ENCODE assay signal across 27 cellular contexts in the genomic region with DNA sequence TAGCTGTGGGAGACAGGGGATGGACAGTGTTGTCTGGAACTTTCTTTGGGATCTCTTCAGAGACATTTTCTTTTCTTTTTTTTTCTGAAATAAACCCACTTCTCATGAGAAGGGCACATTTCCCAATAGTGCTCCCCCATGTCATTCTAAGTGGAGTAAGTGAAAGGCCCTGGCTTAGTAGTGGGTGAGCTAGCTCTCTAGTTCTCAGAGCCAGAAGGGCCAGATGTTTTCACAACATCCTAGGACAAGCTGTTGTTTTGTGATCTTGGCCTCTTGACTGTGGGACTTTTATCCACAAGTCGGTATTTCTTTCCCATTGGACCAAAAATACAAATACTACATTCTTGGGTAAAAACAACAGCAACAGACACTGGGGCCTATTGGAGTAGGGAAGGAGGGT.
A peak's percentile ranks its signal among the peaks of the same experiment; 100 is the strongest.
DNase-seq lines count a peak whose midpoint lies in the region; ATAC-seq, FAIRE-seq and TF ChIP-seq lines count a peak whose summit lies in the region.
"Had no signal": no experiment of that assay in that cellular context is flagged by ENCODE, and none has a peak within 500 bp of the region (broad histone marks: within the 10 kb centered on the region; RNA-seq: fewer than 3 reads in every experiment).

No MANE protein-coding gene starts in this region.

- TF ChIP-seq CTCF in right atrium auricular region (IDR thresholded peaks at IDR 0.05) (no peak), upper lobe of right lung (IDR thresholded peaks at IDR 0.05) (no peak)

- H3K4me3 ChIP-seq in right atrium auricular region (no peak overlapping the region), right cardiac atrium (ENCODE audit: low read length) (no peak overlapping the region), upper lobe of right lung (no peak overlapping the region)
- H3K4me3 ChIP-seq: BLaER1, GM12878 had no signal

- no peaks in the 10 kb centered on the region for H3K9me3 ChIP-seq in right atrium auricular region
- no peaks in the 10 kb centered on the region for H3K9me3 ChIP-seq in right cardiac atrium (ENCODE audit: control insufficient read depth, low read length)
- no peaks in the 10 kb centered on the region for H3K9me3 ChIP-seq in upper lobe of right lung
- H3K9me3 ChIP-seq: BE2C, BLaER1 had no signal

- no peak for TF ChIP-seq POLR2A in GM12892 (IDR thresholded peaks at IDR 0.05; ENCODE audit: low read depth, low read length)

- H3K27me3 ChIP-seq in right atrium auricular region (no peaks in the 10 kb centered on the region), right cardiac atrium (ENCODE audit: control insufficient read depth, insufficient read depth) (no peaks in the 10 kb centered on the region), upper lobe of right lung (no peaks in the 10 kb centered on the region)
- H3K27me3 ChIP-seq: BE2C, BLaER1 had no signal

- no peak for FAIRE-seq in GM12892 (lab: Jason Lieb, UNC)
- FAIRE-seq: A204.1, GM12878, GM19239 had no signal

- H3K4me1 ChIP-seq in right atrium auricular region, result no peaks in the 10 kb centered on the region
- no peaks in the 10 kb centered on the region for H3K4me1 ChIP-seq in right cardiac atrium (ENCODE audit: control insufficient read depth, insufficient read depth, low read length)
- H3K4me1 ChIP-seq in upper lobe of right lung, result no peaks in the 10 kb centered on the region
- H3K4me1 ChIP-seq: BE2C, BLaER1 had no signal

- ATAC-seq in Right ventricle myocardium superior (ENCODE audit: poor library complexity) (peak; percentile 71), left ventricle myocardium superior (peak; percentile 70), right cardiac atrium (peak; percentile 45 to 65), upper lobe of right lung (peak; percentile 35)
- ATAC-seq: GM12878 had no signal

- H3K36me3 ChIP-seq in right atrium auricular region, result no peaks in the 10 kb centered on the region
- H3K36me3 ChIP-seq in upper lobe of right lung, result no peaks in the 10 kb centered on the region
- H3K36me3 ChIP-seq: BE2C, BLaER1 had no signal

- intact Hi-C loops in Right ventricle myocardium superior (cut with DNase I), result no loop called here
- intact Hi-C loops in left ventricle myocardium superior (cut with micrococcal nuclease), result no loop called here
- intact Hi-C loops in cardiac septum (cut with DNase I), result no loop called here
- intact Hi-C loops in right cardiac atrium (cut with DNase I), result no loop called here
- intact Hi-C loops in upper lobe of right lung (cut with DNase I), result no loop called here

- WGBS in right cardiac atrium, result 38% methylated on average over 1 of the region's 1 CpG

- DNase-seq in Right ventricle myocardium superior (no peak), right atrium auricular region (ENCODE audit: low spot score) (no peak), left ventricle myocardium superior (no peak), cardiac septum (ENCODE audit: low spot score) (no peak), right cardiac atrium (no peak), upper lobe of right lung (no peak), HUDEP-2 (lab: John Stamatoyannopoulos, UW; ENCODE audit: unreplicated experiment in 76 of 76) (no peak), GM12892 (ENCODE audit: insufficient read length) (no peak)
- DNase-seq: 8988T; ACHN; BE2C; C1 segment of cervical spinal cord; CD4-positive, alpha-beta memory T cell; CD4-positive, CD25-positive, alpha-beta regulatory T cell; CD8-positive, alpha-beta memory T cell; COR-L47; DMS 273 treated with DMSO at 0.1 percent for 48 hours; DMS153; DMS53; DMS79; DND-41; EL; GDM1 had no signal

- H3K27ac ChIP-seq in right atrium auricular region, result peak overlapping the region in 1 of 2 donors; percentile 23
- H3K27ac ChIP-seq in right cardiac atrium (ENCODE audit: low read length), result no peak overlapping the region
- H3K27ac ChIP-seq in upper lobe of right lung, result no peak overlapping the region
- H3K27ac ChIP-seq: BLaER1 had no signal
